ENCODE assay signal across 8 cellular contexts in genomic region chr3:183591881-183592521, GRCh38. TPM values are rescaled to one million over a fixed set of nuclear protein-coding genes. Genes with fewer than 3 reads are reported as not detected.
DNase-seq lines count a peak whose midpoint lies in the region; ATAC-seq and TF ChIP-seq lines count a peak whose summit lies in the region.

No MANE protein-coding gene starts in this region.

- DNase-seq in mammary epithelial cell, result no peak
- DNase-seq in breast epithelium (ENCODE audit: low spot score in 2 of 2), result no peak
- peak; percentile 71 for DNase-seq in NOMO-1 treated with dmso at 0.1 percent for 144 hours (lab: John Stamatoyannopoulos, UW; ENCODE audit: unreplicated experiment)
- peak; percentile 23 for DNase-seq in fibroblast of peridontal ligament (ENCODE audit: extremely low read depth)
- no peak for DNase-seq in activated CD4-positive, alpha-beta T cell treated with anti-CD3 and anti-CD28 coated beads, Interleukin-2, amount 50 U/mL, for 1 hour
- DNase-seq in effector CD8-positive, alpha-beta T cell (lab: John Stamatoyannopoulos, UW), result no peak
- DNase-seq in NCI-H1048 (lab: John Stamatoyannopoulos, UW), result no peak

- TF ChIP-seq POLR2A in breast epithelium (IDR thresholded peaks at IDR 0.05), result no peak

- peak; percentile 91 for ATAC-seq in HG02678 (IDR thresholded peaks at IDR 0.05; ENCODE audit: unreplicated experiment)

- H3K27me3 ChIP-seq in mammary epithelial cell (ENCODE audit: insufficient read depth, low read length) (no peaks in the 10 kb centered on the region), breast epithelium (no peaks in the 10 kb centered on the region)

- in situ Hi-C loops in mammary epithelial cell (cut with MboI; ENCODE audit: low sequenced_read_pairs in 2 of 2), result no loop called here

- H3K9me3 ChIP-seq in mammary epithelial cell (replicated peaks; ENCODE audit: insufficient read depth, low read length) (no peaks in the 10 kb centered on the region), breast epithelium (no peaks in the 10 kb centered on the region)

- no peak overlapping the region for H3K4me2 ChIP-seq in mammary epithelial cell (ENCODE audit: insufficient read depth, low read depth, low read length)

- H2AFZ ChIP-seq in mammary epithelial cell (ENCODE audit: low read depth, low read length), result no peak overlapping the region

- H3K9ac ChIP-seq in mammary epithelial cell (ENCODE audit: insufficient read depth, low read length), result no peak overlapping the region

- TF ChIP-seq CTCF in mammary epithelial cell (conservative IDR thresholded peaks at IDR 0.05 in 1 of 2, IDR thresholded peaks at IDR 0.05 in 1 of 2; ENCODE audit: extremely low read depth in 1 of 2, insufficient read depth in 1 of 2, low read depth in 1 of 2, low read length in 2 of 2), result peak; percentile 7 to 15
- no peak for TF ChIP-seq CTCF in breast epithelium (IDR thresholded peaks at IDR 0.05)

- H3K4me3 ChIP-seq in mammary epithelial cell (replicated peaks in 1 of 3; ENCODE audit: insufficient read depth in 1 of 3, low read depth in 2 of 3, low read length in 3 of 3) (no peak overlapping the region), breast epithelium (no peak overlapping the region)

- BruUV-seq in mammary epithelial cell (replicated peaks; lab: Mats Ljungman, UMichigan), result no TSS peak

- intact Hi-C loops in mammary epithelial cell (cut with micrococcal nuclease) (no loop called here), breast epithelium (cut with DNase I; ENCODE audit: low total_unique reads) (no loop called here)

- H4K20me1 ChIP-seq in mammary epithelial cell (ENCODE audit: insufficient read depth, low read length), result no peaks in the 10 kb centered on the region

- no peaks in the 10 kb centered on the region for H3K36me3 ChIP-seq in mammary epithelial cell (ENCODE audit: insufficient read depth, low read length)
- H3K36me3 ChIP-seq in breast epithelium, result no peaks in the 10 kb centered on the region

- H3K27ac ChIP-seq in mammary epithelial cell (ENCODE audit: insufficient read depth, low read depth, low read length), result no peak overlapping the region
- no peak overlapping the region for H3K27ac ChIP-seq in breast epithelium

- H3K79me2 ChIP-seq in mammary epithelial cell (ENCODE audit: insufficient read depth, low read length), result no peaks in the 10 kb centered on the region

- H3K4me1 ChIP-seq in mammary epithelial cell (ENCODE audit: insufficient read depth, low read length) (no peaks in the 10 kb centered on the region), breast epithelium (no peaks in the 10 kb centered on the region)

- CTCF ChIA-PET in mammary epithelial cell (lab: Charles Lee; ENCODE audit: low non-redundant PET), result no interaction called here

- 85% methylated on average over 6 of the region's 6 CpGs for WGBS in mammary epithelial cell (ENCODE audit: low coverage, missing lambda C conversion rate)

- dilution Hi-C loops in mammary epithelial cell (cut with HindIII; ENCODE audit: low sequenced_read_pairs), result no loop called here

RNA-seq across cellular contexts. Expression of gene KLHL6, which starts 36.5 kb away (rescaled TPM):
- total RNA-seq in mammary epithelial cell (under 1 TPM; 0.12 to 0.67 TPM), breast epithelium (1 to 10 TPM; 2.7 to 7.9 (median 4.3) TPM)
- polyA plus RNA-seq in mammary epithelial cell, result 0.08 TPM
- not detected for polyA minus RNA-seq in mammary epithelial cell

RNA-seq across cellular contexts. Expression of gene KLHL24, which starts 43.4 kb away (rescaled TPM):
- 100 to 1,000 TPM in 1 of 2 donors, 10 to 100 TPM in 1; 10.2 to 100 TPM for total RNA-seq in mammary epithelial cell
- polyA plus RNA-seq in mammary epithelial cell, result 2.9 TPM
- polyA minus RNA-seq in mammary epithelial cell, result 12.6 TPM
- 100 to 1,000 TPM; 108 to 184 (median 129) TPM for total RNA-seq in breast epithelium

Comparison
In these comparisons a context has a peak if more than half of its experiments do, and no peak if none do; other contexts are left out.
1. CTCF ChIP-seq: peak in mammary epithelial cell (2 of 2); none in breast epithelium (0 of 3).
2. DNase-seq: peak in NOMO-1 treated with dmso at 0.1 percent for 144 hours (single experiment) and fibroblast of peridontal ligament (single experiment); none in mammary epithelial cell (single experiment), breast epithelium (0 of 2), activated CD4-positive, alpha-beta T cell treated with anti-CD3 and anti-CD28 coated beads, Interleukin-2, amount 50 U/mL, for 1 hour (single experiment), effector CD8-positive, alpha-beta T cell (single experiment) and NCI-H1048 (single experiment).